ENCODE assay signal across 19 cellular contexts in genomic region chr22:44139773-44140172, GRCh38. TPM values are rescaled to one million over a fixed set of nuclear protein-coding genes. Genes with fewer than 3 reads are reported as not detected.
A peak's percentile ranks its signal among the peaks of the same experiment; 100 is the strongest.
DNase-seq lines count a peak whose midpoint lies in the region; ATAC-seq, FAIRE-seq and TF ChIP-seq lines count a peak whose summit lies in the region.
"Had no signal": no experiment of that assay in that cellular context is flagged by ENCODE, and none has a peak within 500 bp of the region (broad histone marks: within the 10 kb centered on the region; RNA-seq: fewer than 3 reads in every experiment).

No MANE protein-coding gene starts in this region.

- H3K9me3 ChIP-seq in H1 (ENCODE audit: insufficient read depth in 2 of 2, low read depth in 1 of 2, low read length in 1 of 2) (peaks cover 12 to 17% of the 10 kb centered on the region in 2 experiments; a peak in 3 of 4 replicates), neuronal stem cell (replicated peaks in 1 of 2; ENCODE audit: control insufficient read depth in 2 of 2, insufficient read depth in 1 of 2, low read depth in 1 of 2, low read length in 2 of 2) (peaks cover 6 to 11% of the 10 kb centered on the region in 2 donors)

- H2BK12ac ChIP-seq in H1 (ENCODE audit: low read depth, low read length) (no peak overlapping the region), neuronal stem cell (ENCODE audit: low read length) (no peak overlapping the region)

- no peak for TF ChIP-seq RAD21 in H1 (IDR thresholded peaks at IDR 0.05 in 1 of 2, conservative IDR thresholded peaks at IDR 0.05 in 1 of 2; ENCODE audit: low read depth in 2 of 2, low read length in 2 of 2)

- H3K27me3 ChIP-seq in H1 (replicated peaks in 1 of 4; ENCODE audit: control insufficient read depth in 3 of 4, extremely low read depth in 1 of 4, insufficient read depth in 3 of 4, low read length in 3 of 4): no peaks in the 10 kb centered on the region
- H3K27me3 ChIP-seq in neuronal stem cell (ENCODE audit: control insufficient read depth in 3 of 3, insufficient read depth in 3 of 3, low read depth in 1 of 3, low read length in 3 of 3): no peaks in the 10 kb centered on the region
- H3K27me3 ChIP-seq: BLaER1 treated with 17β-estradiol and CSF1 and Interleukin-3, amounts not matched to agents 10 nM and 100 nM; Peyer's patch had no signal

- H3K4ac ChIP-seq in H1 (replicated peaks; ENCODE audit: insufficient read length, low read depth, low read length) (no peak overlapping the region), neuronal stem cell (ENCODE audit: low read length) (no peak overlapping the region)

- TF ChIP-seq CTCF in H1 (IDR thresholded peaks at IDR 0.05; ENCODE audit: control extremely low read depth in 1 of 3, insufficient read depth in 1 of 3, low read depth in 1 of 3, low read length in 3 of 3): no peak

- H3K23me2 ChIP-seq in H1 (ENCODE audit: low read depth, low read length): no peaks in the 10 kb centered on the region

- DNase-seq in NCI-H510A treated with DMSO at 0.1 percent for 48 hours (lab: John Stamatoyannopoulos, UW): peak; percentile 70
- DNase-seq in NCI-H510A (lab: John Stamatoyannopoulos, UW): no peak
- DNase-seq in NCI-H2029 (lab: John Stamatoyannopoulos, UW): peak; percentile 87
- DNase-seq in H1 (ENCODE audit: low read depth in 1 of 2, low spot score in 2 of 2): no peak
- no peak for DNase-seq in neuronal stem cell (ENCODE audit: low spot score)
- DNase-seq in NCI-H1092 (lab: John Stamatoyannopoulos, UW): no peak
- no peak for DNase-seq in NCI-H82 (lab: John Stamatoyannopoulos, UW)
- DNase-seq: DMS 273 treated with DMSO at 0.1 percent for 48 hours, NCI-H1694, NCI-H2171 treated with DMSO at 0.1 percent for 48 hours, NCI-H524, Peyer's patch, SHP77 treated with DMSO at 0.1 percent for 48 hours had no signal

- WGBS in H1 (ENCODE audit: extremely low coverage in 1 of 2, insufficient coverage in 1 of 2, insufficient read length in 1 of 2, insufficient replicate concordance in 2 of 2, low coverage in 1 of 2, low lambda C conversion rate in 2 of 2, missing lambda C conversion rate in 1 of 2), 2 experiments: 94% methylated on average over 6 of the region's 6 CpGs; no CpG with 5 or more reads in 1 of the 2 experiments
- WGBS in neuronal stem cell (ENCODE audit: extremely low coverage in 2 of 2, insufficient read length in 2 of 2, insufficient replicate concordance in 1 of 2), 2 donors: no CpG with 5 or more reads among the region's 6 CpGs

- TF ChIP-seq POLR2A in H1 (IDR thresholded peaks at IDR 0.05; ENCODE audit: control extremely low read depth in 1 of 2, low read depth in 2 of 2, low read length in 2 of 2): no peak

- H3K79me1 ChIP-seq in H1 (ENCODE audit: low read depth, low read length) (no peaks in the 10 kb centered on the region), neuronal stem cell (ENCODE audit: low read depth, low read length) (no peaks in the 10 kb centered on the region)

- no peaks in the 10 kb centered on the region for H4K20me1 ChIP-seq in H1 (replicated peaks in 1 of 2; ENCODE audit: control insufficient read depth in 1 of 2, insufficient read depth in 2 of 2, low read length in 2 of 2)

- no peak overlapping the region for H3K56ac ChIP-seq in H1 (replicated peaks; ENCODE audit: insufficient read length, low read depth, low read length)

- H3K36me3 ChIP-seq in H1 (ENCODE audit: control insufficient read depth in 2 of 4, insufficient read depth in 4 of 4, low read length in 3 of 4) (no peaks in the 10 kb centered on the region), neuronal stem cell (replicated peaks in 1 of 2; ENCODE audit: control insufficient read depth in 2 of 2, insufficient read depth in 2 of 2, low read length in 2 of 2) (no peaks in the 10 kb centered on the region)

- H4K8ac ChIP-seq in H1 (ENCODE audit: extremely low read depth, insufficient read depth, low read length) (no peak overlapping the region), neuronal stem cell (ENCODE audit: low read depth, low read length) (no peak overlapping the region)

- H3K4me1 ChIP-seq in H1 (replicated peaks in 1 of 4; ENCODE audit: control insufficient read depth in 3 of 4, insufficient read depth in 4 of 4, low read length in 3 of 4): peaks cover 0 to 8% (median 8%) of the 10 kb centered on the region in 4 experiments; a peak in 3 of 7 replicates
- peaks cover 10 to 12% of the 10 kb centered on the region in 2 donors for H3K4me1 ChIP-seq in neuronal stem cell (ENCODE audit: control insufficient read depth in 2 of 2, insufficient read depth in 1 of 2, low read depth in 1 of 2, low read length in 2 of 2)
- H3K4me1 ChIP-seq: Peyer's patch had no signal

- no peak for FAIRE-seq in H1 (lab: Jason Lieb, UNC)
- FAIRE-seq: H54, HepG2 had no signal

- H3K9ac ChIP-seq in H1 (replicated peaks in 1 of 4; ENCODE audit: extremely low read depth in 1 of 4, low read depth in 3 of 4, low read length in 3 of 4): no peak overlapping the region
- no peak overlapping the region for H3K9ac ChIP-seq in neuronal stem cell (ENCODE audit: low read depth, low read length, poor library complexity)
- H3K9ac ChIP-seq: BLaER1 treated with 17β-estradiol and CSF1 and Interleukin-3, amounts not matched to agents 10 nM and 100 nM; KMS-11 had no signal

- H2AFZ ChIP-seq in H1 (ENCODE audit: low read length) (no peak overlapping the region), neuronal stem cell (ENCODE audit: low read length) (no peak overlapping the region)

- H2BK5ac ChIP-seq in H1 (ENCODE audit: low read depth, low read length) (no peak overlapping the region; the same call in 1 of the 2 replicates), neuronal stem cell (ENCODE audit: low read length) (no peak overlapping the region)

- H3K18ac ChIP-seq in H1 (ENCODE audit: extremely low read depth, low read length): no peak overlapping the region
- H3K18ac ChIP-seq in neuronal stem cell (ENCODE audit: low read length): peak overlapping the region; percentile 15

- H3K79me2 ChIP-seq in H1 (ENCODE audit: control insufficient read depth in 1 of 2, insufficient read depth in 2 of 2, low read length in 2 of 2): no peaks in the 10 kb centered on the region

- H2BK20ac ChIP-seq in H1 (ENCODE audit: low read length): no peak overlapping the region

- H3K4me2 ChIP-seq in H1 (ENCODE audit: insufficient read depth in 1 of 2, low read depth in 2 of 2, low read length in 2 of 2) (no peak overlapping the region), neuronal stem cell (ENCODE audit: insufficient read depth, low read length, poor library complexity, severe bottlenecking) (no peak overlapping the region)
- H3K4me2 ChIP-seq: BLaER1 treated with 17β-estradiol and CSF1 and Interleukin-3, amounts not matched to agents 10 nM and 100 nM; KMS-11 had no signal

- POLR2A ChIA-PET in H1 (lab: Charles Lee; ENCODE audit: partially characterized antibody): no interaction called here

- H2AK5ac ChIP-seq in H1 (ENCODE audit: low read depth, low read length) (no peak overlapping the region), neuronal stem cell (ENCODE audit: low read depth, low read length) (no peak overlapping the region)

- no peak overlapping the region for H4K5ac ChIP-seq in H1 (ENCODE audit: insufficient read length, low read depth, low read length)

- H4K91ac ChIP-seq in H1 (replicated peaks; ENCODE audit: insufficient read length, low read length) (peak overlapping the region; percentile 5), neuronal stem cell (ENCODE audit: low read depth, low read length, poor library complexity) (no peak overlapping the region)

- H3K23ac ChIP-seq in H1 (ENCODE audit: insufficient read length) (no peak overlapping the region), neuronal stem cell (ENCODE audit: low read depth, low read length, poor library complexity) (no peak overlapping the region)

- H2BK15ac ChIP-seq in H1 (ENCODE audit: low read length): no peak overlapping the region
- H2BK15ac ChIP-seq in neuronal stem cell (ENCODE audit: low read length): no peak overlapping the region

- ATAC-seq in HG03135 (IDR thresholded peaks at IDR 0.05; ENCODE audit: unreplicated experiment): no peak
- ATAC-seq: HepG2 had no signal

- CTCF ChIA-PET in H1 (lab: Charles Lee; ENCODE audit: partially characterized antibody): interaction anchor here (0.5 to 1.4 kb wide), 2 partner anchors 15 to 24 kb away, joined by 3 read pairs; no protein-coding TSS in a partner anchor

- TF ChIP-seq EP300 in H1 (IDR thresholded peaks at IDR 0.05; ENCODE audit: borderline replicate concordance in 1 of 2, low read depth in 2 of 2, low read length in 2 of 2): no peak

- H3K4me3 ChIP-seq in H1 (ENCODE audit: extremely low read depth in 1 of 4, insufficient read depth in 2 of 4, low read depth in 3 of 4, low read length in 4 of 4) (no peak overlapping the region), neuronal stem cell (ENCODE audit: low read length in 2 of 2) (no peak overlapping the region)
- H3K4me3 ChIP-seq: BLaER1 treated with 17β-estradiol and CSF1 and Interleukin-3, amounts not matched to agents 10 nM and 100 nM; Peyer's patch had no signal

- H3K14ac ChIP-seq in H1 (ENCODE audit: insufficient read length) (no peak overlapping the region), neuronal stem cell (ENCODE audit: low read length) (no peak overlapping the region)

- H3K27ac ChIP-seq in H1 (ENCODE audit: low read depth, low read length) (no peak overlapping the region), neuronal stem cell (replicated peaks; ENCODE audit: low read length) (no peak overlapping the region)
- H3K27ac ChIP-seq: BLaER1 treated with 17β-estradiol and CSF1 and Interleukin-3, amounts not matched to agents 10 nM and 100 nM; KMS-11; Peyer's patch had no signal

- H2BK120ac ChIP-seq in H1 (replicated peaks; ENCODE audit: low read depth, low read length): no peak overlapping the region
- H2BK120ac ChIP-seq in neuronal stem cell (ENCODE audit: low read depth, low read length): no peak overlapping the region

TF ChIP-seq in H1, 55 proteins besides CTCF, POLR2A, EP300 and RAD21:
- TF ChIP-seq KDM1A (IDR thresholded peaks at IDR 0.05; ENCODE audit: borderline replicate concordance, low read length) (no peak), MAFK (IDR thresholded peaks at IDR 0.05; ENCODE audit: low read depth, low read length) (no peak), KDM5A (IDR thresholded peaks at IDR 0.05; ENCODE audit: low read length) (no peak)

RNA-seq across cellular contexts. Expression of gene PARVG, which starts 41.0 kb away (rescaled TPM):
- total RNA-seq in H1 (2021; fragmentation: NEBNext Ultra II Directional; extraction: Animal tissue kit (Norgen Biotek cat#: 25700)): 0.37 and 0.50 TPM in 2 replicates
- polyA plus RNA-seq in H1 (2011; rRNA removed): 0.80 and 1.5 TPM in 2 replicates
- 1.7 TPM for polyA plus RNA-seq in H1 (2011; cell fraction: cytosol; rRNA removed)
- polyA plus RNA-seq in H1 (2011; cell fraction: nucleus; rRNA removed): 3.1 TPM
- 0.17 to 0.80 TPM (median 0.41 TPM) in 4 replicates for polyA plus RNA-seq in H1 (2012, experiment 1 of 2)
- 0.45 TPM for polyA plus RNA-seq in H1 (2012, experiment 2 of 2)
- polyA plus RNA-seq in H1 (2013, experiment 1 of 2): 0.95 TPM
- polyA plus RNA-seq in H1 (2013, experiment 2 of 2): 0.42 TPM
- 0.60 and 0.93 TPM in 2 replicates for polyA minus RNA-seq in H1 (2011; rRNA and poly(A)+ RNA removed)
- polyA minus RNA-seq in H1 (2011; cell fraction: cytosol; rRNA and poly(A)+ RNA removed): 0.81 TPM
- polyA minus RNA-seq in H1 (2011; cell fraction: nucleus; rRNA and poly(A)+ RNA removed): 1.5 TPM
- polyA plus RNA-seq in neuronal stem cell (2013, experiment 1 of 2): 0.18 TPM
- polyA plus RNA-seq in neuronal stem cell (2013, experiment 2 of 2): 0.06 TPM
- total RNA-seq: A172, HepG2 had no signal
- polyA plus RNA-seq: HepG2 had no signal

Comparison
In these comparisons a context has a peak if more than half of its experiments do, and no peak if none do; other contexts are left out.
1. DNase-seq: peak in NCI-H510A treated with DMSO at 0.1 percent for 48 hours (single experiment) and NCI-H2029 (single experiment); none in NCI-H510A (single experiment), H1 (0 of 2), neuronal stem cell (single experiment), NCI-H1092 (single experiment) and NCI-H82 (single experiment).